In the genomic region with DNA sequence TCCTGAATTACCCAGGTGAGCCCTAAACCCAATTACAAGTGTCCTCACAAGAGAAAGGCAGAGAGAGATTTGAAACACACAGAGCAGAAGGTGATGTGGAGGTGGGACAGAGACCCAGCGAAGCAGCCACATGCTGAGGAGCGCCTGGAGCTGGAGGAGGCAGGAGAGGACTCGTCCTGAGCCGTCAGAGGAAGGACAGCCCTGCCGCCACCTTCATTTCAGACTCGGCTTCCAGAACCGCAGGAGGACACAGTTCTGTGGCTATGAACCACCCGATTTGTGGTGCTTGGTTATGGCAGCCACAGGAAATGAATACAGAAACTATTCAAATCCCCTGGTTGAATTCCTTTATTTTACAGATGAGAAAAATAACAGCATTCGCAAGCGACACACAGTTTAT, we compare ENCODE assay signal across 12 cellular contexts. TPM values are rescaled to one million over a fixed set of nuclear protein-coding genes. Genes with fewer than 3 reads are reported as not detected.
DNase-seq lines count a peak whose midpoint lies in the region; ATAC-seq and TF ChIP-seq lines count a peak whose summit lies in the region.
"Had no signal": no experiment of that assay in that cellular context is flagged by ENCODE, and none has a peak within 500 bp of the region (broad histone marks: within the 10 kb centered on the region; RNA-seq: fewer than 3 reads in every experiment).

No MANE protein-coding gene starts in this region.

- POLR2A ChIA-PET in activated CD8-positive, alpha-beta T cell treated with anti-CD3 and anti-CD28 coated beads, Interleukin-2, amount 10 ng/mL, durations not matched to agents 7 days and 5 days (lab: Charles Lee) = interaction anchor here (1.4 to 2.1 kb wide), 2 partner anchors 10 to 14 kb away, joined by 7 to 10 read pairs; no protein-coding TSS in a partner anchor

- CTCF ChIA-PET in activated CD8-positive, alpha-beta T cell treated with anti-CD3 and anti-CD28 coated beads, Interleukin-2, amount 10 ng/mL, durations not matched to agents 7 days and 5 days (lab: Charles Lee) = interaction anchor here (3.7 kb wide), 1 partner anchor 13 kb away, joined by 22 read pairs; no protein-coding TSS in a partner anchor

- no peak for TF ChIP-seq POLR2A in GM18505 (IDR thresholded peaks at IDR 0.05; ENCODE audit: borderline replicate concordance, extremely low read depth, insufficient read depth, insufficient read length)

- peak overlapping the region; percentile 66 for H3K27ac Mint-ChIP-seq in activated CD8-positive, alpha-beta T cell treated with anti-CD3 and anti-CD28 coated beads, Interleukin-2, amount 10 ng/mL, durations not matched to agents 7 days and 5 days
- peak overlapping the region in 2 of 3 experiments; percentile 32 to 67 for H3K27ac Mint-ChIP-seq in nephron

- H3K4me3 Mint-ChIP-seq in activated CD8-positive, alpha-beta T cell treated with anti-CD3 and anti-CD28 coated beads, Interleukin-2, amount 10 ng/mL, durations not matched to agents 7 days and 5 days = peak overlapping the region; percentile 54
- peak overlapping the region in 1 of 3 experiments; percentile 4 for H3K4me3 Mint-ChIP-seq in nephron

- DNase-seq in GM06990 (ENCODE audit: extremely low read depth, insufficient read length) = no peak
- DNase-seq in activated CD8-positive, alpha-beta T cell treated with anti-CD3 and anti-CD28 coated beads, Interleukin-2, amount 10 ng/mL, durations not matched to agents 7 days and 5 days = peak; percentile 33
- DNase-seq in cerebellar nuclear complex (lab: John Stamatoyannopoulos, UW) = no peak
- DNase-seq: DMS79 treated with DMSO at 0.1 percent for 48 hours, heart right ventricle, NCI-H510A had no signal

- ATAC-seq in HG02571 (IDR thresholded peaks at IDR 0.05; ENCODE audit: unreplicated experiment) = peak; percentile 13
- peak; percentile 38 for ATAC-seq in activated CD8-positive, alpha-beta T cell treated with anti-CD3 and anti-CD28 coated beads, Interleukin-2, amount 10 ng/mL, durations not matched to agents 7 days and 5 days
- no peak for ATAC-seq in GM18505 (IDR thresholded peaks at IDR 0.05; ENCODE audit: unreplicated experiment)
- no peak for ATAC-seq in HG02840 (IDR thresholded peaks at IDR 0.05; ENCODE audit: low FRiP score, unreplicated experiment)
- no peak for ATAC-seq in GM18502 (IDR thresholded peaks at IDR 0.05; ENCODE audit: poor library complexity, unreplicated experiment)

- peaks cover 19% of the 10 kb centered on the region for H3K4me1 Mint-ChIP-seq in activated CD8-positive, alpha-beta T cell treated with anti-CD3 and anti-CD28 coated beads, Interleukin-2, amount 10 ng/mL, durations not matched to agents 7 days and 5 days (ENCODE audit: low read depth)
- H3K4me1 Mint-ChIP-seq in nephron = peaks cover 48% of the 10 kb centered on the region

- peaks cover 8% of the 10 kb centered on the region for H3K27me3 Mint-ChIP-seq in activated CD8-positive, alpha-beta T cell treated with anti-CD3 and anti-CD28 coated beads, Interleukin-2, amount 10 ng/mL, durations not matched to agents 7 days and 5 days (ENCODE audit: low read depth)
- H3K27me3 Mint-ChIP-seq in nephron (ENCODE audit: low read depth) = no peaks in the 10 kb centered on the region

- H3K4me3 ChIP-seq in GM06990 (replicated peaks; ENCODE audit: low read depth, low read length) = peak overlapping the region; percentile 51
- H3K4me3 ChIP-seq: cardiac muscle cell had no signal

- H3K36me3 ChIP-seq in GM06990 (ENCODE audit: control insufficient read depth, insufficient read depth, low read length) = no peaks in the 10 kb centered on the region
- H3K36me3 ChIP-seq: cardiac muscle cell, heart right ventricle had no signal

- H3K27me3 ChIP-seq in GM06990 (replicated peaks; ENCODE audit: control insufficient read depth, insufficient read depth, low read length) = no peaks in the 10 kb centered on the region
- H3K27me3 ChIP-seq: cardiac muscle cell had no signal

- H3K9me3 Mint-ChIP-seq in activated CD8-positive, alpha-beta T cell treated with anti-CD3 and anti-CD28 coated beads, Interleukin-2, amount 10 ng/mL, durations not matched to agents 7 days and 5 days (ENCODE audit: insufficient read depth) = no peaks in the 10 kb centered on the region
- H3K9me3 Mint-ChIP-seq in nephron = no peaks in the 10 kb centered on the region

- TF ChIP-seq CTCF in GM06990 (IDR thresholded peaks at IDR 0.05; ENCODE audit: insufficient read depth, low read length, poor library complexity, severe bottlenecking) (no peak), nephron (IDR thresholded peaks at IDR 0.05; ENCODE audit: unreplicated experiment in 3 of 3) (no peak)

- H3K36me3 Mint-ChIP-seq in activated CD8-positive, alpha-beta T cell treated with anti-CD3 and anti-CD28 coated beads, Interleukin-2, amount 10 ng/mL, durations not matched to agents 7 days and 5 days (ENCODE audit: low read depth) = no peaks in the 10 kb centered on the region
- H3K36me3 Mint-ChIP-seq in nephron (ENCODE audit: low read depth) = no peaks in the 10 kb centered on the region

RNA-seq across cellular contexts. Expression of a gene that starts 16.4 kb away (rescaled TPM):
- under 1 TPM; 0.21 to 0.31 TPM for total RNA-seq in activated CD8-positive, alpha-beta T cell treated with anti-CD3 and anti-CD28 coated beads, Interleukin-2, amount 10 ng/mL, durations not matched to agents 7 days and 5 days

Comparison
In these comparisons a context has a peak if more than half of its experiments do, and no peak if none do; other contexts are left out.
1. ATAC-seq: peak in HG02571 (single experiment) and activated CD8-positive, alpha-beta T cell treated with anti-CD3 and anti-CD28 coated beads, Interleukin-2, amount 10 ng/mL, durations not matched to agents 7 days and 5 days (single experiment); none in GM18505 (single experiment), HG02840 (single experiment) and GM18502 (single experiment).